Comparison of ENCODE assay signal across 15 cellular contexts in the genomic region with DNA sequence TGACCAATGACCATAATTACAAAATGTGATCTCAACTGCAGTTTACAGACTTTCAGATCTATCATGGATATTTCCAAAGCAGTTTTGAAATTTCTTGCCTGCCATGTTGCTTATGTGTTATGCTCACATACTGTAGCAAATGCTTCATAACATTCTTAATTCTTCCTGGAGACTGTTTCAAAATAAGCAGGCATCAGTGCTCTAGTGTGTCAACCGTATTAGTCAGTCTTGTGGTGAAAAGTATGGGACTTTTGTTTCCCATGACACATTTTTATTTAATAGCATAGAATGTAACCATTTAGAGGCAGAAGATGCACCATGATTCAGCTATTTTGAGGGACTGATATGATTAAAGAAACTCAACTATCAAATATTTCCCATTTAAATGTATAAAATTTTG. TPM values are rescaled to one million over a fixed set of nuclear protein-coding genes. Genes with fewer than 3 reads are reported as not detected.
DNase-seq lines count a peak whose midpoint lies in the region; ATAC-seq and TF ChIP-seq lines count a peak whose summit lies in the region.
"Had no signal": no experiment of that assay in that cellular context is flagged by ENCODE, and none has a peak within 500 bp of the region (broad histone marks: within the 10 kb centered on the region; RNA-seq: fewer than 3 reads in every experiment).

No MANE protein-coding gene starts in this region.

- H3K4me3 ChIP-seq in brain microvascular endothelial cell (ENCODE audit: low read depth, low read length) (no peak overlapping the region), mesenchymal stem cell (ENCODE audit: insufficient read depth in 1 of 2, low read depth in 1 of 2, low read length in 2 of 2) (peak overlapping the region in 1 of 2 experiments; percentile 83)
- H3K4me3 ChIP-seq: tibial nerve had no signal

- in situ Hi-C loops in brain microvascular endothelial cell (cut with HindIII; ENCODE audit: low pct_ligation_motif_present, low sequenced_read_pairs): no loop called here

- no peak overlapping the region for H3K27ac Mint-ChIP-seq in effector memory CD8-positive, alpha-beta T cell
- H3K27ac Mint-ChIP-seq: activated B cell treated with CpG ODN at 0.5 μM for 24 hours; activated naive CD4-positive, alpha-beta T cell treated with anti-CD3 and anti-CD28 coated beads, Interleukin-2, amount 50 U/mL, for 24 hours had no signal

- no peak overlapping the region for H3K14ac ChIP-seq in mesenchymal stem cell (ENCODE audit: low read length in 2 of 2)

- H3K27me3 Mint-ChIP-seq in effector memory CD8-positive, alpha-beta T cell: peaks cover 54 to 57% of the 10 kb centered on the region in 2 donors

- intact Hi-C loops in posterior vena cava (cut with DNase I): no loop called here

- no peaks in the 10 kb centered on the region for H3K36me3 ChIP-seq in brain microvascular endothelial cell (replicated peaks)
- H3K36me3 ChIP-seq in mesenchymal stem cell (ENCODE audit: control insufficient read depth in 1 of 2, insufficient read depth in 2 of 2, low read depth in 1 of 2, low read length in 2 of 2): no peaks in the 10 kb centered on the region
- H3K36me3 ChIP-seq: tibial nerve had no signal

- peaks cover 7% of the 10 kb centered on the region for H3K9me3 ChIP-seq in mesenchymal stem cell (ENCODE audit: control insufficient read depth, low read length)
- H3K9me3 ChIP-seq: Caco-2, tibial nerve had no signal

- H3K27me3 ChIP-seq in brain microvascular endothelial cell (replicated peaks) (no peaks in the 10 kb centered on the region), mesenchymal stem cell (ENCODE audit: control insufficient read depth in 1 of 2, insufficient read depth in 1 of 2, low read length in 2 of 2) (no peaks in the 10 kb centered on the region)

- no peak overlapping the region for H3K4me2 ChIP-seq in mesenchymal stem cell (ENCODE audit: low read length, poor library complexity, severe bottlenecking)

- H2AK5ac ChIP-seq in mesenchymal stem cell (ENCODE audit: low read length, severe bottlenecking): no peak overlapping the region

- peaks cover 2% of the 10 kb centered on the region for H3K4me1 ChIP-seq in mesenchymal stem cell (ENCODE audit: control insufficient read depth, insufficient read depth, low read depth, low read length)
- H3K4me1 ChIP-seq: Caco-2 had no signal

- no peak overlapping the region for H3K23ac ChIP-seq in mesenchymal stem cell (ENCODE audit: low read length in 2 of 2)

- TF ChIP-seq CTCF in AG09319 (IDR thresholded peaks at IDR 0.05; ENCODE audit: low read depth, low read length) (no peak), brain microvascular endothelial cell (IDR thresholded peaks at IDR 0.05; ENCODE audit: low read depth, low read length, missing control alignments) (no peak)

- H3K9ac ChIP-seq in mesenchymal stem cell (ENCODE audit: low read length): peak overlapping the region; percentile 89

- H2BK15ac ChIP-seq in mesenchymal stem cell (ENCODE audit: low read depth, poor library complexity, severe bottlenecking): no peak overlapping the region

- H3K36me3 Mint-ChIP-seq in effector memory CD8-positive, alpha-beta T cell (ENCODE audit: insufficient read depth): no peaks in the 10 kb centered on the region
- H3K36me3 Mint-ChIP-seq: activated naive CD4-positive, alpha-beta T cell treated with anti-CD3 and anti-CD28 coated beads, Interleukin-2, amount 50 U/mL, for 24 hours had no signal

- no peaks in the 10 kb centered on the region for H3K79me1 ChIP-seq in mesenchymal stem cell (replicated peaks; ENCODE audit: low read length, poor library complexity, severe bottlenecking)

- ATAC-seq in GM18519 (IDR thresholded peaks at IDR 0.05; ENCODE audit: low FRiP score, unreplicated experiment): no peak
- no peak for ATAC-seq in effector memory CD8-positive, alpha-beta T cell (replicated peaks)

- no peaks in the 10 kb centered on the region for H3K9me3 Mint-ChIP-seq in effector memory CD8-positive, alpha-beta T cell
- H3K9me3 Mint-ChIP-seq: activated B cell treated with CpG ODN at 0.5 μM for 24 hours; activated naive CD4-positive, alpha-beta T cell treated with anti-CD3 and anti-CD28 coated beads, Interleukin-2, amount 50 U/mL, for 24 hours had no signal

- H2BK12ac ChIP-seq in mesenchymal stem cell (ENCODE audit: low read length in 2 of 2): no peak overlapping the region

- no peak overlapping the region for H2AFZ ChIP-seq in mesenchymal stem cell (ENCODE audit: low read depth, low read length)

- H3K4ac ChIP-seq in mesenchymal stem cell (ENCODE audit: low read depth in 1 of 2, low read length in 2 of 2): no peak overlapping the region

- no peak overlapping the region for H4K91ac ChIP-seq in mesenchymal stem cell (ENCODE audit: low read length)

- H2BK5ac ChIP-seq in mesenchymal stem cell (ENCODE audit: low read depth, low read length, poor library complexity, severe bottlenecking): no peak overlapping the region

- DNase-seq in AG09319 (ENCODE audit: extremely low read depth, low read depth) (peak; percentile 45), HT1080 (ENCODE audit: low read depth) (peak; percentile 88), brain microvascular endothelial cell (peak; percentile 77), mesenchymal stem cell (peak; percentile 90), posterior vena cava (ENCODE audit: low spot score) (no peak), mucosa of gallbladder (ENCODE audit: low spot score) (no peak)
- no peak for DNase-seq in effector memory CD8-positive, alpha-beta T cell
- DNase-seq: activated B cell treated with CpG ODN at 0.5 μM for 24 hours; Caco-2; NCI-H1105; NK-92 treated with Interleukin-12 subunit alpha and Interleukin-12 subunit beta, amount 100 ng/mL, for 24 hours; stimulated activated CD4-positive, alpha-beta T cell treated with anti-CD3 and anti-CD28 coated beads, Interleukin-2, amount 100 ng/mL, for 48 hours had no signal

- H3K4me3 Mint-ChIP-seq in effector memory CD8-positive, alpha-beta T cell: no peak overlapping the region
- H3K4me3 Mint-ChIP-seq: activated B cell treated with CpG ODN at 0.5 μM for 24 hours; activated naive CD4-positive, alpha-beta T cell treated with anti-CD3 and anti-CD28 coated beads, Interleukin-2, amount 50 U/mL, for 24 hours had no signal

- H3K4me1 Mint-ChIP-seq in effector memory CD8-positive, alpha-beta T cell (ENCODE audit: low read depth in 2 of 2): peaks cover 2 to 4% of the 10 kb centered on the region in 2 donors

- H3K27ac ChIP-seq in brain microvascular endothelial cell: peak overlapping the region; percentile 64
- H3K27ac ChIP-seq in mesenchymal stem cell (ENCODE audit: low read length, poor library complexity, severe bottlenecking): no peak overlapping the region

- H3K18ac ChIP-seq in mesenchymal stem cell (ENCODE audit: low read depth in 1 of 2, low read length in 2 of 2): no peak overlapping the region

- H4K8ac ChIP-seq in mesenchymal stem cell (ENCODE audit: low read length): no peak overlapping the region

- no peak overlapping the region for H2BK120ac ChIP-seq in mesenchymal stem cell (ENCODE audit: low read depth, low read length)

- no CpG with 5 or more reads among the region's 1 CpG for WGBS in mesenchymal stem cell

RNA-seq across cellular contexts. Expression of a gene that starts 1.7 kb away (rescaled TPM):
- total RNA-seq in HT1080 (2014; rRNA removed; shearing (Covaris generic)): 56.8 and 70.5 TPM in 2 replicates
- polyA plus RNA-seq in HT1080 (2015; cell fraction: cytosol; rRNA removed): 58.4 and 61.4 TPM in 2 replicates
- polyA plus RNA-seq in HT1080 (2015; cell fraction: nucleus; rRNA removed): 21.7 and 23.2 TPM in 2 replicates
- polyA plus RNA-seq in mesenchymal stem cell (2013, experiment 1 of 2): 15.1 TPM
- polyA plus RNA-seq in mesenchymal stem cell (2013, experiment 2 of 2): 15.4 TPM
- total RNA-seq in posterior vena cava: not detected
- 0.26 TPM for total RNA-seq in mucosa of gallbladder
- total RNA-seq: activated B cell treated with CpG ODN at 0.5 μM for 24 hours had no signal

Comparison
In these comparisons a context has a peak if more than half of its experiments do, and no peak if none do; other contexts are left out.
1. DNase-seq: peak in AG09319 (single experiment), HT1080 (single experiment), brain microvascular endothelial cell (single experiment) and mesenchymal stem cell (single experiment); none in posterior vena cava (single experiment), effector memory CD8-positive, alpha-beta T cell (0 of 3) and mucosa of gallbladder (single experiment).
2. RNA of a gene that starts 1.7 kb away (total RNA-seq): 56.8 to 70.5 TPM in HT1080; 0.26 TPM in mucosa of gallbladder (single experiment) and not detected in posterior vena cava; every median in the first group is over 10 times any median in the second.